ENCODE assay signal across 27 cellular contexts in genomic region chr10:120266037-120266436, GRCh38.
"Had no signal": no experiment of that assay in that cellular context is flagged by ENCODE, and none has a peak within 500 bp of the region (broad histone marks: within the 10 kb centered on the region; RNA-seq: fewer than 3 reads in every experiment).

No MANE protein-coding gene starts in this region.

- ATAC-seq: left colon; left lung; lower lobe of right lung; natural killer cell; pancreas; right lobe of liver; stimulated activated memory B cell treated with anti-CD40 and anti-IgM and Interleukin-4, amounts not matched to agents 10 μg/mL and 1 μg/mL and 100 μg/mL, for 72 hours; stimulated activated naive CD8-positive, alpha-beta T cell treated with anti-CD3 and anti-CD28 coated beads, Interleukin-15, amount 100 ng/mL, for 72 hours had no signal

- H3K36me3 ChIP-seq: left lung, lower lobe of right lung, pancreas, prostate gland, right lobe of liver, tibial nerve, uterus had no signal

- H3K9me3 ChIP-seq: lower lobe of right lung, pancreas, prostate gland, uterus had no signal

- H3K4me3 ChIP-seq: left lung, lower lobe of right lung, pancreas, prostate gland, right lobe of liver, smooth muscle cell, tibial nerve, uterus had no signal

- H3K27ac Mint-ChIP-seq: immature natural killer cell; natural killer cell; nephron progenitor cell; stimulated activated memory B cell treated with anti-CD40 and anti-IgM and Interleukin-4, amounts not matched to agents 10 μg/mL and 1 μg/mL and 100 μg/mL, for 72 hours; stimulated activated naive CD8-positive, alpha-beta T cell treated with anti-CD3 and anti-CD28 coated beads, Interleukin-15, amount 100 ng/mL, for 72 hours; type B pancreatic cell had no signal

- H3K4me1 Mint-ChIP-seq: immature natural killer cell; natural killer cell; nephron progenitor cell; stimulated activated memory B cell treated with anti-CD40 and anti-IgM and Interleukin-4, amounts not matched to agents 10 μg/mL and 1 μg/mL and 100 μg/mL, for 72 hours; stimulated activated naive CD8-positive, alpha-beta T cell treated with anti-CD3 and anti-CD28 coated beads, Interleukin-15, amount 100 ng/mL, for 72 hours had no signal

- H3K27me3 Mint-ChIP-seq: stimulated activated naive CD8-positive, alpha-beta T cell treated with anti-CD3 and anti-CD28 coated beads, Interleukin-15, amount 100 ng/mL, for 72 hours had no signal

- H3K9me3 Mint-ChIP-seq: natural killer cell; stimulated activated naive CD8-positive, alpha-beta T cell treated with anti-CD3 and anti-CD28 coated beads, Interleukin-15, amount 100 ng/mL, for 72 hours; type B pancreatic cell had no signal

- H3K27me3 ChIP-seq: pancreas, right lobe of liver, uterus had no signal

- H3K36me3 Mint-ChIP-seq: immature natural killer cell; natural killer cell; stimulated activated memory B cell treated with anti-CD40 and anti-IgM and Interleukin-4, amounts not matched to agents 10 μg/mL and 1 μg/mL and 100 μg/mL, for 72 hours; type B pancreatic cell had no signal

- DNase-seq: hypothalamus; immature natural killer cell; kidney; left colon; left lung; lower lobe of right lung; mammary epithelial cell; mesenchymal stem cell; natural killer cell; nephron progenitor cell; nucleus accumbens; pancreas; posterior cingulate gyrus; right lobe of liver; stimulated activated CD4-positive, alpha-beta T cell treated with anti-CD3 and anti-CD28 coated beads, Interleukin-1b, Interleukin-23, amount 100 ng/mL, for 48 hours; stimulated activated CD4-positive, alpha-beta T cell treated with anti-CD3 and anti-CD28 coated beads, Interleukin-2, amount 100 ng/mL, for 48 hours; stimulated activated CD4-positive, alpha-beta T cell treated with anti-CD3 and anti-CD28 coated beads, Interleukin-4, amount 100 ng/mL, for 4 hours; stimulated activated CD8-positive, alpha-beta memory T cell treated with anti-CD3 and anti-CD28 coated beads, Interleukin-4, amount 100 ng/mL, for 48 hours; stimulated activated naive CD4-positive, alpha-beta T cell treated with Interleukin-2 at 50 U/mL for 16 hours; stimulated activated naive CD8-positive, alpha-beta T cell treated with anti-CD3 and anti-CD28 coated beads, Interleukin-15, amount 100 ng/mL, for 72 hours; substantia nigra; uterus had no signal

- H3K4me3 Mint-ChIP-seq: immature natural killer cell; natural killer cell; nephron progenitor cell; stimulated activated memory B cell treated with anti-CD40 and anti-IgM and Interleukin-4, amounts not matched to agents 10 μg/mL and 1 μg/mL and 100 μg/mL, for 72 hours; stimulated activated naive CD8-positive, alpha-beta T cell treated with anti-CD3 and anti-CD28 coated beads, Interleukin-15, amount 100 ng/mL, for 72 hours; type B pancreatic cell had no signal

- H3K4me1 ChIP-seq: left lung, lower lobe of right lung, prostate gland, right lobe of liver, tibial nerve, uterus had no signal

- H3K27ac ChIP-seq: left lung, lower lobe of right lung, pancreas, prostate gland, right lobe of liver, tibial nerve, uterus had no signal
